In genomic region chr19:42423462-42424344, GRCh38 we compare ENCODE assay signal across 8 cellular contexts. TPM values are rescaled to one million over a fixed set of nuclear protein-coding genes. Genes with fewer than 3 reads are reported as not detected.
DNase-seq lines count a peak whose midpoint lies in the region; ATAC-seq and TF ChIP-seq lines count a peak whose summit lies in the region.

No MANE protein-coding gene starts in this region.

- DNase-seq in ACHN, result peak; percentile 89
- peak; percentile 85 for DNase-seq in NCI-H510A treated with DMSO at 0.1 percent for 48 hours (lab: John Stamatoyannopoulos, UW)
- DNase-seq in activated CD8-positive, alpha-beta T cell treated with anti-CD3 and anti-CD28 coated beads for 36 hours, result peak; percentile 97
- peak; percentile 88 for DNase-seq in lower lobe of right lung
- DNase-seq in stimulated activated CD4-positive, alpha-beta T cell treated with anti-CD3 and anti-CD28 coated beads, Interleukin-4, amount 100 ng/mL, for 4 hours, result peak; percentile 91 to 94

- H3K27ac Mint-ChIP-seq in activated CD8-positive, alpha-beta T cell treated with anti-CD3 and anti-CD28 coated beads for 36 hours, result peak overlapping the region; percentile 89

- H3K27me3 Mint-ChIP-seq in activated CD8-positive, alpha-beta T cell treated with anti-CD3 and anti-CD28 coated beads for 36 hours, result no peaks in the 10 kb centered on the region

- CTCF ChIA-PET in activated CD8-positive, alpha-beta T cell treated with anti-CD3 and anti-CD28 coated beads for 36 hours (lab: Charles Lee), result interaction anchor here (0.6 to 4.7 kb wide), 9 partner anchors 8 to 104 kb away, joined by 3 to 44 read pairs (median 3); partner anchors contain the start of gene CEACAM1

- H3K27me3 ChIP-seq in ectodermal cell (ENCODE audit: control insufficient read depth, insufficient read depth, low read length, poor library complexity, severe bottlenecking) (peaks cover 43% of the 10 kb centered on the region), lower lobe of right lung (ENCODE audit: low read depth) (peaks cover 5% of the 10 kb centered on the region)

- H3K36me3 Mint-ChIP-seq in activated CD8-positive, alpha-beta T cell treated with anti-CD3 and anti-CD28 coated beads for 36 hours (ENCODE audit: low read depth), result peaks cover 3% of the 10 kb centered on the region

- POLR2A ChIA-PET in activated CD8-positive, alpha-beta T cell treated with anti-CD3 and anti-CD28 coated beads for 36 hours (lab: Charles Lee), result interaction anchor here (0.7 to 2.1 kb wide), 6 partner anchors 9 to 558 kb away, joined by 3 to 6 read pairs (median 3); partner anchors contain the start of gene CXCL17

- H3K36me3 ChIP-seq in ectodermal cell (ENCODE audit: control insufficient read depth, insufficient read depth, low read length), result no peaks in the 10 kb centered on the region
- H3K36me3 ChIP-seq in lower lobe of right lung, result peaks cover 6% of the 10 kb centered on the region

- H3K9me3 ChIP-seq in ectodermal cell (ENCODE audit: control insufficient read depth, low read length) (no peaks in the 10 kb centered on the region), lower lobe of right lung (no peaks in the 10 kb centered on the region)

- ATAC-seq in GM18907 (IDR thresholded peaks at IDR 0.05; ENCODE audit: unreplicated experiment) (peak; percentile 79), HG03108 (IDR thresholded peaks at IDR 0.05; ENCODE audit: unreplicated experiment) (peak; percentile 90), lower lobe of right lung (peak; percentile 95)
- ATAC-seq in activated CD8-positive, alpha-beta T cell treated with anti-CD3 and anti-CD28 coated beads for 36 hours, result peak; percentile 92

- TF ChIP-seq CTCF in activated CD8-positive, alpha-beta T cell treated with anti-CD3 and anti-CD28 coated beads for 36 hours (IDR thresholded peaks at IDR 0.05), result no peak
- TF ChIP-seq CTCF in lower lobe of right lung (IDR thresholded peaks at IDR 0.05), result no peak

- peak overlapping the region; percentile 90 for H3K4me3 Mint-ChIP-seq in activated CD8-positive, alpha-beta T cell treated with anti-CD3 and anti-CD28 coated beads for 36 hours

- peaks cover 34% of the 10 kb centered on the region for H3K4me1 Mint-ChIP-seq in activated CD8-positive, alpha-beta T cell treated with anti-CD3 and anti-CD28 coated beads for 36 hours (ENCODE audit: low read depth)

- H3K27ac ChIP-seq in ectodermal cell (ENCODE audit: insufficient read depth, low read depth, low read length, poor library complexity, severe bottlenecking), result no peak overlapping the region
- H3K27ac ChIP-seq in lower lobe of right lung, result peak overlapping the region; percentile 53

- no peaks in the 10 kb centered on the region for H3K9me3 Mint-ChIP-seq in activated CD8-positive, alpha-beta T cell treated with anti-CD3 and anti-CD28 coated beads for 36 hours

- in situ Hi-C loops in ACHN (cut with HindIII; ENCODE audit: low pct_ligation_motif_present, low pct_unique_long_range_greater_than_20kb, low sequenced_read_pairs), result no loop called here

- intact Hi-C loops in activated CD8-positive, alpha-beta T cell treated with anti-CD3 and anti-CD28 coated beads for 36 hours (cut with micrococcal nuclease), result no loop called here
- intact Hi-C loops in lower lobe of right lung (cut with DNase I), result no loop called here

- WGBS in ectodermal cell, 2 experiments, result 34 to 37% methylated on average over 64 to 65 of the region's 65 CpGs

- peak overlapping the region; percentile 60 for H3K4me3 ChIP-seq in ectodermal cell (ENCODE audit: insufficient read depth, low read depth, low read length)
- peak overlapping the region; percentile 67 for H3K4me3 ChIP-seq in lower lobe of right lung

- H3K4me1 ChIP-seq in ectodermal cell (ENCODE audit: control insufficient read depth, insufficient read depth, low read length) (peaks cover 7% of the 10 kb centered on the region), lower lobe of right lung (peaks cover 43% of the 10 kb centered on the region)

RNA-seq across cellular contexts. Expression of gene LIPE, which starts 3.5 kb away (rescaled TPM):
- 10 to 100 TPM; 28.4 to 34.3 TPM for total RNA-seq in activated CD8-positive, alpha-beta T cell treated with anti-CD3 and anti-CD28 coated beads for 36 hours
- polyA plus RNA-seq in ectodermal cell (2013, experiment 1 of 4), result 5.9 TPM
- polyA plus RNA-seq in ectodermal cell (2013, experiment 2 of 4), result 4.6 TPM
- 4.8 TPM for polyA plus RNA-seq in ectodermal cell (2013, experiment 3 of 4)
- polyA plus RNA-seq in ectodermal cell (2013, experiment 4 of 4), result 4.9 TPM
- 3.2 TPM for total RNA-seq in lower lobe of right lung

RNA-seq across cellular contexts. Expression of gene CXCL17, which starts 19.0 kb away (rescaled TPM):
- not detected for total RNA-seq in activated CD8-positive, alpha-beta T cell treated with anti-CD3 and anti-CD28 coated beads for 36 hours
- polyA plus RNA-seq in ectodermal cell (2013, experiment 1 of 4), result not detected
- not detected for polyA plus RNA-seq in ectodermal cell (2013, experiment 2 of 4)
- not detected for polyA plus RNA-seq in ectodermal cell (2013, experiment 3 of 4)
- polyA plus RNA-seq in ectodermal cell (2013, experiment 4 of 4), result not detected
- total RNA-seq in lower lobe of right lung, result 159 TPM

RNA-seq across cellular contexts. Expression of gene CNFN, which starts 33.6 kb away (rescaled TPM):
- not detected for total RNA-seq in activated CD8-positive, alpha-beta T cell treated with anti-CD3 and anti-CD28 coated beads for 36 hours
- polyA plus RNA-seq in ectodermal cell (2013, experiment 1 of 4), result 17.8 TPM
- 18.7 TPM for polyA plus RNA-seq in ectodermal cell (2013, experiment 2 of 4)
- polyA plus RNA-seq in ectodermal cell (2013, experiment 3 of 4), result 26.4 TPM
- polyA plus RNA-seq in ectodermal cell (2013, experiment 4 of 4), result 27.5 TPM
- total RNA-seq in lower lobe of right lung, result not detected

Comparison
In these comparisons a context has a peak if more than half of its experiments do, and no peak if none do; other contexts are left out.
1. RNA of gene CXCL17, which starts 19.0 kb away (total RNA-seq): 159 TPM in lower lobe of right lung (single experiment); not detected in activated CD8-positive, alpha-beta T cell treated with anti-CD3 and anti-CD28 coated beads for 36 hours; every median in the first group is over 100 times any median in the second.
2. Peak in every context shown above with its lines, with median percentiles within 50 percentile points of each other: DNase-seq and ATAC-seq.